In the genomic region with DNA sequence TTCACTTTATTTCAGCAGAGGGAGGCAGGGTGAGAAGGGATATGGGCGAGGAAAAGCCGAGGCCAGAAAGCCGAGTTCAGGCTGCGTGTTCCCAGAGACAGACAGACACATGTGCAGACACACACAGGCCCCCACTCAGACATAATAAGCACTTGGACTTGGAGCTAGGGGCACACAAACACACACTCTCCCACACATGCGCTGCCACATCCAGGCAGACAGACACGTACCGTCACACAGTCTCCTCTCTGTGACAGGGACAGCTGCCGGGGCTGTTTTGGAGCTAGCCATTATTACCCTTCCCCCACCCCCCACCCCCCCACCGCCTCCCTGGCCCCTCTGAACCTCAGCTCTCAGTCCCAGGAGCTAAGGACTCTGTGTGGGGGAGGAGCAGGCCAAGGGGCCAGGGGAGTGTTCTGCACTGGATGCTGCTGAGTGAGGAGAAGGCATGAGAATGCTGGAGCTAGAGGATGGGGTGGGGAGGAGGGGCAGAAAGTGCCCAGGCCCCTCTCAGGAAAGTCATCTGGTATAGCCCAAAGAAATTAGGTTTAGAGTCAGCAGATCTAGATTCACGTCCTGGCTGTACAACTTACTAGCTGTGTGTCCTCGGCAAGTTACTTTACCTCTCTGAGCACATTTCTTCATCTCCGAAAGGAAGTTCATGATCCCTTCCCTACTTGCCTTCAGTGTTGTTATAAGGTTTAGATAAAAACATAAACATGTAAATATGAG, we compare ENCODE assay signal across 21 cellular contexts. TPM values are rescaled to one million over a fixed set of nuclear protein-coding genes. Genes with fewer than 3 reads are reported as not detected.
"Had no signal": no experiment of that assay in that cellular context is flagged by ENCODE, and none has a peak within 500 bp of the region (broad histone marks: within the 10 kb centered on the region; RNA-seq: fewer than 3 reads in every experiment).

No MANE protein-coding gene starts in this region.

- H3K4me3 ChIP-seq: lower lobe of right lung, skin epidermis, tibial nerve had no signal

- H2AFZ ChIP-seq: parathyroid adenoma had no signal

- ATAC-seq: lower lobe of right lung had no signal

- DNase-seq: activated CD4-positive, alpha-beta T cell treated with anti-CD3 and anti-CD28 coated beads, Interleukin-2, amount 10 ng/mL, durations not matched to agents 24 days and 14 days; activated CD4-positive, CD25-positive, alpha-beta regulatory T cell; activated naive CD4-positive, alpha-beta T cell; activated naive CD8-positive, alpha-beta T cell treated with anti-CD3 and anti-CD28 coated beads, Interleukin-2, amount 10 ng/mL, durations not matched to agents 7 days and 5 days; anterior cingulate cortex; foreskin melanocyte; head of caudate nucleus; left cardiac atrium; lower lobe of right lung; midbrain; naive B cell; stimulated activated CD4-positive, alpha-beta T cell treated with anti-CD3 and anti-CD28 coated beads, Interleukin-15, amount 100 ng/mL, for 24 hours; stimulated activated CD4-positive, alpha-beta T cell treated with anti-CD3 and anti-CD28 coated beads, Interleukin-4, amount 100 ng/mL, for 1 hour; stimulated activated naive CD4-positive, alpha-beta T cell; substantia nigra had no signal

- H3K9me3 ChIP-seq: lower lobe of right lung, tibial nerve had no signal

- H3K79me2 ChIP-seq: parathyroid adenoma had no signal

- H3K36me3 ChIP-seq: lower lobe of right lung, tibial nerve had no signal

- H3K27ac ChIP-seq: epithelial cell of prostate, lower lobe of right lung, parathyroid adenoma, skin epidermis, tibial nerve had no signal

- H3K9ac ChIP-seq: parathyroid adenoma had no signal

RNA-seq across cellular contexts. Expression of a gene that starts 6.3 kb away (rescaled TPM):
- total RNA-seq: activated naive CD8-positive, alpha-beta T cell treated with anti-CD3 and anti-CD28 coated beads, Interleukin-2, amount 10 ng/mL, durations not matched to agents 7 days and 5 days; cerebellum; fibroblast of lung; left cardiac atrium; lower lobe of right lung; tibial nerve had no signal
- polyA plus RNA-seq: fibroblast of lung had no signal

RNA-seq across cellular contexts. Expression of a gene that starts 8.9 kb away (rescaled TPM):
- total RNA-seq: activated CD4-positive, alpha-beta T cell treated with anti-CD3 and anti-CD28 coated beads, Interleukin-2, amount 10 ng/mL, durations not matched to agents 24 days and 14 days; tibial nerve had no signal
